In the genomic region with DNA sequence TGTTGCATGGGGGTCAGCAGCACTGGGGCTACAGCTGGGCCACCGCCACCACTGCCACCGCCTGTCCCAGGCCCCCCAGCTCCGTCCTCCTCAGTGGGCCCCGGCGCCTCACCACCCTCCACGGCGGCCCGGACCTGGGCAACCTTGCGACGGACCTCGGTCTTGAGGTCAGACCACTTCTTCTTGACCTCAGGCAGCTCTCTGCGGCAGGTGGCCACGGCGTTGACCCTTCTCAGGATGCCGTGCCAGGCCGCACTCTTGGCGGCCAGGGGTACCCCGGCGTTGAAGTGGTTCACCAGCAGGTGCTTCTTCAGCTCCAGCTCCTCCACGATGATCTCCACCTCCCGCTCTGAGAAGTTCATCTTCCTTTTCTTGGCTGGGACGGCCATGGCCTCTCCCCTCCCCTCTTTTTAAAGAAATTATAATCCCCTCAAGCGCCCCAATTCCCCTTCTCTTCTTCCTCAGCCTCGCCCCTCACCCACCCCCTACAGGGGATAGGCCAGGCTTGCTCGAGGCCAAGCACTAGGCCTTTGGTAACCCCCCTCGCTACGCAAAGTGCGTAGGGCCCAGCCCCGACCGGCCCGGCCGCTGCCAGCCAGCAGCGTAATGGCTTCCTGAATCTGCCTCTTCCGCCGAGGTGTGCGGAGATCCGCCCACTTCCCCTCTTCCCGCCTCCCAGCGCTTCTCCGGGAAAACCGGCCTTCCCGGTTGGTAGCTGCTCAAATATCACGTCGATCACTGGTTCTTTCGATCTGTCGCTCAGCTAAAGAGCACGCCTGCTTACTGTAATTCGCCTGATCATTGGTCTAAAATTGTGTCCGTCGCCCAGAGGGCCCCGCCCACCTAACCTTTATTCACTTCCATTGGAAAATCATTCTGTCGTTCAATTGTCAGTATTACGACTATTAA, we compare ENCODE assay signal across 8 cellular contexts. TPM values are rescaled to one million over a fixed set of nuclear protein-coding genes. Genes with fewer than 3 reads are reported as not detected.
DNase-seq lines count a peak whose midpoint lies in the region; ATAC-seq, FAIRE-seq and TF ChIP-seq lines count a peak whose summit lies in the region.

A gene with protein sequence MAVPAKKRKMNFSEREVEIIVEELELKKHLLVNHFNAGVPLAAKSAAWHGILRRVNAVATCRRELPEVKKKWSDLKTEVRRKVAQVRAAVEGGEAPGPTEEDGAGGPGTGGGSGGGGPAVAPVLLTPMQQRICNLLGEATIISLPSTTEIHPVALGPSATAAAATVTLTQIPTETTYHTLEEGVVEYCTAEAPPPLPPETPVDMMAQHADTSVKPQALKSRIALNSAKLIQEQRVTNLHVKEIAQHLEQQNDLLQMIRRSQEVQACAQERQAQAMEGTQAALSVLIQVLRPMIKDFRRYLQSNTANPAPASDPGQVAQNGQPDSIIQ (minus strand): TSS at position 608 of the 909 bp plus-strand sequence. CDS start 219 bp downstream, at position 389.

- ATAC-seq in GM21447 (IDR thresholded peaks at IDR 0.05; ENCODE audit: unreplicated experiment) = peak; percentile 64

- peak within 1 kb of the TSS; percentile 97 for H3K4me2 ChIP-seq in OCI-LY1 (ENCODE audit: low read length)
- H3K4me2 ChIP-seq in endothelial cell of umbilical vein (ENCODE audit: insufficient read depth, low read length) = peak within 1 kb of the TSS; percentile 87

- H3K27me3 Mint-ChIP-seq in Calu3 (ENCODE audit: unreplicated experiment) = no peaks in the 10 kb centered on the region

- H3K9ac ChIP-seq in HUES64 (ENCODE audit: low read depth, low read length) (peak within 1 kb of the TSS; percentile 89), OCI-LY1 (ENCODE audit: low read length) (peak within 1 kb of the TSS; percentile 91), endothelial cell of umbilical vein (replicated peaks; ENCODE audit: extremely low read depth, insufficient read depth, low read length) (peak within 1 kb of the TSS; percentile 92)

- CTCF ChIA-PET in Calu3 (lab: Charles Lee) = interaction anchor here (0.6 to 2.1 kb wide), 4 partner anchors 12 to 61 kb away, joined by 3 to 11 read pairs (median 4); no protein-coding TSS in a partner anchor
- CTCF ChIA-PET in endothelial cell of umbilical vein (lab: Charles Lee) = interaction anchor here (0.6 to 2.1 kb wide), 11 partner anchors 10 to 124 kb away, joined by 3 to 9 read pairs (median 5); no protein-coding TSS in a partner anchor

- H3K27ac ChIP-seq in HUES64 (ENCODE audit: low read depth, low read length) (peak within 1 kb of the TSS; percentile 95), OCI-LY1 (ENCODE audit: low read depth, low read length, poor library complexity, severe bottlenecking) (peak within 1 kb of the TSS; percentile 94), endothelial cell of umbilical vein (ENCODE audit: insufficient read depth, low read depth, low read length) (peak within 1 kb of the TSS; percentile 96)

- no peaks in the 10 kb centered on the region for H3K9me3 ChIP-seq in HUES64 (ENCODE audit: insufficient read depth, low read depth, low read length)
- H3K9me3 ChIP-seq in OCI-LY1 (ENCODE audit: low read length) = no peaks in the 10 kb centered on the region
- H3K9me3 ChIP-seq in endothelial cell of umbilical vein (replicated peaks; ENCODE audit: control insufficient read depth, insufficient read depth, low read length) = no peaks in the 10 kb centered on the region

- peak; percentile 99 for FAIRE-seq in endothelial cell of umbilical vein (lab: Jason Lieb, UNC)

- H3K36me3 Mint-ChIP-seq in Calu3 (ENCODE audit: insufficient read depth, unreplicated experiment) = peaks cover 14% of the 10 kb centered on the region

- H4K20me1 ChIP-seq in OCI-LY1 (ENCODE audit: insufficient read depth, low read length) = no peaks in the 10 kb centered on the region
- H4K20me1 ChIP-seq in endothelial cell of umbilical vein (replicated peaks; ENCODE audit: control insufficient read depth, extremely low read depth, insufficient read depth, low read length) = no peaks in the 10 kb centered on the region

- no peaks in the 10 kb centered on the region for H3K9me2 ChIP-seq in OCI-LY1 (ENCODE audit: low read depth, low read length)

- WGBS in HUES64 = 38% methylated on average over 53 of the region's 53 CpGs

- H3K4me3 ChIP-seq in HUES64 (ENCODE audit: low read length) (peak within 1 kb of the TSS; percentile 75), OCI-LY1 (ENCODE audit: low read depth, low read length, poor library complexity, severe bottlenecking) (peak within 1 kb of the TSS; percentile 95), endothelial cell of umbilical vein (replicated peaks in 1 of 3; ENCODE audit: insufficient read depth in 1 of 3, low read depth in 1 of 3, low read length in 3 of 3) (peak within 1 kb of the TSS; percentile 30 to 79 (median 75))

- DNase-seq in Calu3 (peak; percentile 93), endothelial cell of umbilical vein (ENCODE audit: low read depth, low spot score) (peak; percentile 99), midbrain (lab: John Stamatoyannopoulos, UW) (peak; percentile 99)
- peak; percentile 99 for DNase-seq in activated CD8-positive, alpha-beta memory T cell treated with anti-CD3 and anti-CD28 coated beads, Interleukin-2, amount 50 U/mL, for 48 hours
- peak; percentile 88 to 93 for DNase-seq in stimulated activated CD8-positive, alpha-beta memory T cell treated with anti-CD3 and anti-CD28 coated beads, Interleukin-2, amount 100 ng/mL, for 1 hour (ENCODE audit: low read depth in 2 of 2)

- no peak within 1 kb of the TSS for H3K27ac Mint-ChIP-seq in Calu3 (ENCODE audit: unreplicated experiment)

- peaks cover 8% of the 10 kb centered on the region for H3F3A ChIP-seq in OCI-LY1 (ENCODE audit: insufficient read depth, low read length)

- BruUV-seq in Calu3 (replicated peaks; lab: Mats Ljungman, UMichigan) (no TSS peak), endothelial cell of umbilical vein (replicated peaks; lab: Mats Ljungman, UMichigan) (no TSS peak)

- POLR2A ChIA-PET in endothelial cell of umbilical vein (lab: Charles Lee) = interaction anchor here (0.6 to 1.6 kb wide), 5 partner anchors 11 to 33 kb away, joined by 3 to 8 read pairs (median 3); no protein-coding TSS in a partner anchor

- intact Hi-C loops in Calu3 (cut with micrococcal nuclease; ENCODE audit: unreplicated experiment) (no loop called here), endothelial cell of umbilical vein (cut with micrococcal nuclease) (loop anchor here (1.0 kb wide), 1 partner anchor 31 kb away; no protein-coding TSS in a partner anchor)

- H3K79me2 ChIP-seq in OCI-LY1 (ENCODE audit: insufficient read depth, low read length) (peaks cover 27% of the 10 kb centered on the region), endothelial cell of umbilical vein (ENCODE audit: control insufficient read depth, insufficient read depth, low read length) (peaks cover 33% of the 10 kb centered on the region)

- H3K27me3 ChIP-seq in HUES64 (ENCODE audit: insufficient read depth, low read length) (no peaks in the 10 kb centered on the region), OCI-LY1 (ENCODE audit: insufficient read depth, low read length) (no peaks in the 10 kb centered on the region), endothelial cell of umbilical vein (ENCODE audit: control insufficient read depth in 2 of 2, insufficient read depth in 2 of 2, low read length in 2 of 2) (no peaks in the 10 kb centered on the region)

- TF ChIP-seq CTCF in Calu3 (IDR thresholded peaks at IDR 0.05; ENCODE audit: unreplicated experiment) = no peak
- no peak for TF ChIP-seq CTCF in OCI-LY1 (IDR thresholded peaks at IDR 0.05; ENCODE audit: low read length)
- TF ChIP-seq CTCF in endothelial cell of umbilical vein (IDR thresholded peaks at IDR 0.05; ENCODE audit: extremely low read depth in 1 of 2, insufficient read depth in 1 of 2, low read depth in 1 of 2, low read length in 2 of 2) = no peak

- H3K9me1 ChIP-seq in endothelial cell of umbilical vein (replicated peaks; ENCODE audit: control insufficient read depth, extremely low read depth, insufficient read depth, low read length) = no peaks in the 10 kb centered on the region

- dilution Hi-C loops in endothelial cell of umbilical vein (cut with MboI; ENCODE audit: extremely low pct_ligation_motif_present, low sequenced_read_pairs) = no loop called here

- no peaks in the 10 kb centered on the region for H3K9me3 Mint-ChIP-seq in Calu3 (ENCODE audit: low read depth, unreplicated experiment)

- peaks cover 16% of the 10 kb centered on the region for H3K4me1 ChIP-seq in HUES64 (ENCODE audit: insufficient read depth, low read length)
- H3K4me1 ChIP-seq in OCI-LY1 (ENCODE audit: insufficient read depth, low read length, severe bottlenecking) = peaks cover 49% of the 10 kb centered on the region
- H3K4me1 ChIP-seq in endothelial cell of umbilical vein (ENCODE audit: control insufficient read depth, extremely low read depth, insufficient read depth, low read length) = peaks cover 14% of the 10 kb centered on the region

- no peak within 1 kb of the TSS for H3K4me3 Mint-ChIP-seq in Calu3 (ENCODE audit: low read depth, unreplicated experiment)

- TF ChIP-seq POLR2A in endothelial cell of umbilical vein (IDR thresholded peaks at IDR 0.05; ENCODE audit: low read depth, low read length) = no peak

- peaks cover 3% of the 10 kb centered on the region for H3K4me1 Mint-ChIP-seq in Calu3 (ENCODE audit: low read depth, unreplicated experiment)

- H2AFZ ChIP-seq in OCI-LY1 (ENCODE audit: low read length) = no peak within 1 kb of the TSS
- H2AFZ ChIP-seq in endothelial cell of umbilical vein (ENCODE audit: low read depth, low read length) = peak within 1 kb of the TSS; percentile 64

- H3K36me3 ChIP-seq in HUES64 (ENCODE audit: insufficient read depth, low read length) = no peaks in the 10 kb centered on the region; the same call in 1 of the 2 replicates
- 0 out of 2 replicates have a peak, but pooled peaks cover 7% of the 10 kb centered on the region for H3K36me3 ChIP-seq in OCI-LY1 (ENCODE audit: insufficient read depth, low read length)
- no peaks in the 10 kb centered on the region for H3K36me3 ChIP-seq in endothelial cell of umbilical vein (ENCODE audit: control insufficient read depth in 2 of 2, extremely low read depth in 1 of 2, insufficient read depth in 2 of 2, low read length in 2 of 2)

TF ChIP-seq in endothelial cell of umbilical vein, 7 proteins besides CTCF, POLR2A, EP300 and RAD21 (continues in another document):
- TF ChIP-seq JUN (IDR thresholded peaks at IDR 0.05; ENCODE audit: borderline replicate concordance, insufficient read depth, insufficient read length, low read depth) (no peak), EZH2 (IDR thresholded peaks at IDR 0.05; ENCODE audit: borderline replicate concordance, low read depth, low read length, severe bottlenecking) (no peak)

RNA-seq across cellular contexts. Expression of the gene that starts here (rescaled TPM):
- 6.7 and 9.0 TPM in 2 replicates for total RNA-seq in Calu3 (2022)
- 6.3 TPM for polyA plus RNA-seq in HUES64 (2013, experiment 1 of 2)
- polyA plus RNA-seq in HUES64 (2013, experiment 2 of 2) = 7.8 TPM
- 8.2 and 9.7 TPM in 2 replicates for total RNA-seq in endothelial cell of umbilical vein
- polyA plus RNA-seq in endothelial cell of umbilical vein = 9.7 and 10.1 TPM in 2 replicates
- polyA plus RNA-seq in endothelial cell of umbilical vein (2011; cell fraction: cytosol; rRNA removed) = 9.4 and 9.5 TPM in 2 replicates
- polyA plus RNA-seq in endothelial cell of umbilical vein (2011; cell fraction: nucleus; rRNA removed) = 4.4 and 4.6 TPM in 2 replicates
- polyA plus RNA-seq in endothelial cell of umbilical vein (2012) = 6.4 and 9.3 TPM in 2 replicates
- 7.5 and 9.8 TPM in 2 replicates for polyA minus RNA-seq in endothelial cell of umbilical vein
- polyA minus RNA-seq in endothelial cell of umbilical vein (2011; cell fraction: cytosol; rRNA and poly(A)+ RNA removed) = 19.3 TPM
- polyA minus RNA-seq in endothelial cell of umbilical vein (2011; cell fraction: nucleus; rRNA and poly(A)+ RNA removed) = 2.0 and 3.7 TPM in 2 replicates

Comparison
In these comparisons a context has a peak if more than half of its experiments do, and no peak if none do; other contexts are left out.
1. Peak in every context shown above with its lines: DNase-seq, ATAC-seq, H3K4me3 ChIP-seq and H3K27ac ChIP-seq.